8 cellular contexts compared by ENCODE assay signal in genomic region chr7:106285801-106286492, GRCh38. TPM values are rescaled to one million over a fixed set of nuclear protein-coding genes. Genes with fewer than 3 reads are reported as not detected.
DNase-seq lines count a peak whose midpoint lies in the region; ATAC-seq, FAIRE-seq and TF ChIP-seq lines count a peak whose summit lies in the region.

No MANE protein-coding gene starts in this region.

- peak overlapping the region; percentile 97 for H3K4me3 Mint-ChIP-seq in activated naive CD8-positive, alpha-beta T cell treated with anti-CD3 and anti-CD28 coated beads for 36 hours

- peaks cover 32% of the 10 kb centered on the region for H3K36me3 Mint-ChIP-seq in activated naive CD8-positive, alpha-beta T cell treated with anti-CD3 and anti-CD28 coated beads for 36 hours

- H3K27ac ChIP-seq in A549 = peak overlapping the region; percentile 90 to 94

- H3K27ac Mint-ChIP-seq in activated naive CD8-positive, alpha-beta T cell treated with anti-CD3 and anti-CD28 coated beads for 36 hours = peak overlapping the region; percentile 100

- DNase-seq in A549 (ENCODE audit: low read depth in 1 of 2, low spot score in 1 of 2) (no peak), inferior parietal cortex (ENCODE audit: extremely low spot score) (peak; percentile 52), DMS79 treated with DMSO at 0.1 percent for 48 hours (lab: John Stamatoyannopoulos, UW) (no peak)
- DNase-seq in activated naive CD8-positive, alpha-beta T cell treated with anti-CD3 and anti-CD28 coated beads for 36 hours = peak; percentile 51
- DNase-seq in stimulated activated CD8-positive, alpha-beta memory T cell treated with anti-CD3 and anti-CD28 coated beads, Interleukin-15, amount 100 ng/mL, for 48 hours (ENCODE audit: low read depth in 2 of 2) = peak; percentile 18 to 27

- FAIRE-seq in A549 (lab: Jason Lieb, UNC) = no peak

- H3K9me3 Mint-ChIP-seq in activated naive CD8-positive, alpha-beta T cell treated with anti-CD3 and anti-CD28 coated beads for 36 hours = peaks cover 2% of the 10 kb centered on the region

- WGBS in A549 (ENCODE audit: missing lambda C conversion rate) = 21% methylated on average over 16 of the region's 16 CpGs

- peaks cover 8% of the 10 kb centered on the region for H3K27me3 Mint-ChIP-seq in activated naive CD8-positive, alpha-beta T cell treated with anti-CD3 and anti-CD28 coated beads for 36 hours

- H3K4me3 ChIP-seq in A549 = peak overlapping the region; percentile 60

- H3K9me3 ChIP-seq in A549 = no peaks in the 10 kb centered on the region

- POLR2A ChIA-PET in A549 (lab: Yijun Ruan, JAX) = interaction anchor here (1.3 to 3.0 kb wide), 11 partner anchors 10 to 882 kb away, joined by 3 to 36 read pairs (median 6); partner anchors contain the start of gene HBP1

- TF ChIP-seq POLR2A in A549 (IDR thresholded peaks at IDR 0.05; ENCODE audit: low read length) = no peak

- ATAC-seq in A549 (no peak), GM18873 (IDR thresholded peaks at IDR 0.05; ENCODE audit: low FRiP score, unreplicated experiment) (peak; percentile 29), HG03575 (IDR thresholded peaks at IDR 0.05; ENCODE audit: extremely low read depth, insufficient number of reproducible peaks, low FRiP score, unreplicated experiment) (peak; percentile 42), GM21515 (IDR thresholded peaks at IDR 0.05; ENCODE audit: unreplicated experiment) (no peak)

- no peak for TF ChIP-seq RAD21 in A549 (conservative IDR thresholded peaks at IDR 0.05 in 1 of 2, IDR thresholded peaks at IDR 0.05 in 1 of 2)

- CTCF ChIA-PET in A549 (lab: Yijun Ruan, JAX) = interaction anchor here (1.3 to 2.5 kb wide), 2 partner anchors 104 to 176 kb away, joined by 4 to 12 read pairs; no protein-coding TSS in a partner anchor

- no peak for TF ChIP-seq CTCF in A549 (IDR thresholded peaks at IDR 0.05)

- peak overlapping the region; percentile 79 for H3K4me2 ChIP-seq in A549

- TF ChIP-seq EP300 in A549 (IDR thresholded peaks at IDR 0.05) = no peak

- H3K4me1 Mint-ChIP-seq in activated naive CD8-positive, alpha-beta T cell treated with anti-CD3 and anti-CD28 coated beads for 36 hours = peaks cover 31% of the 10 kb centered on the region

- H3K4me1 ChIP-seq in A549 = peaks cover 29% of the 10 kb centered on the region

TF ChIP-seq in A549, 52 proteins besides CTCF, POLR2A, EP300 and RAD21:
- TF ChIP-seq JUN (IDR thresholded peaks at IDR 0.05) (peak in 1 of 2 experiments; percentile 37; a peak in 1 of 5 replicates), POLR2AphosphoS2 (conservative IDR thresholded peaks at IDR 0.05; ENCODE audit: low read length) (no peak), MAX (IDR thresholded peaks at IDR 0.05) (no peak)

RNA-seq across cellular contexts. Expression of gene NAMPT, which starts 1.2 kb away (rescaled TPM):
- polyA plus RNA-seq in A549 (2011; rRNA removed) (190 and 274 TPM in 2 replicates), A549 (2017; fragmentation: RNase III; extraction: RNeasy Plus Mini Kit Qiagen cat#74134 plus additional on column Dnase treatment) (186 to 245 TPM (median 213 TPM) in 3 replicates)
- 43.9 and 51.4 TPM in 2 replicates for polyA plus RNA-seq in A549 (2012; cell fraction: cytosol; rRNA removed)
- 24.0 and 26.8 TPM in 2 replicates for polyA plus RNA-seq in A549 (2012; cell fraction: nucleus; rRNA removed)
- 83.9 and 110 TPM in 2 replicates for polyA minus RNA-seq in A549 (2011; rRNA and poly(A)+ RNA removed)
- total RNA-seq in activated naive CD8-positive, alpha-beta T cell treated with anti-CD3 and anti-CD28 coated beads for 36 hours = 100 to 1,000 TPM; 590 to 613 TPM

Comparison
In these comparisons a context has a peak if more than half of its experiments do, and no peak if none do; other contexts are left out.
1. ATAC-seq: peak in GM18873 (single experiment) and HG03575 (single experiment); none in A549 (0 of 2) and GM21515 (single experiment).
2. DNase-seq: peak in activated naive CD8-positive, alpha-beta T cell treated with anti-CD3 and anti-CD28 coated beads for 36 hours (single experiment), inferior parietal cortex (single experiment) and stimulated activated CD8-positive, alpha-beta memory T cell treated with anti-CD3 and anti-CD28 coated beads, Interleukin-15, amount 100 ng/mL, for 48 hours (2 of 2); none in A549 (0 of 2) and DMS79 treated with DMSO at 0.1 percent for 48 hours (single experiment).